Comparison of ENCODE assay signal across 8 cellular contexts in the genomic region with DNA sequence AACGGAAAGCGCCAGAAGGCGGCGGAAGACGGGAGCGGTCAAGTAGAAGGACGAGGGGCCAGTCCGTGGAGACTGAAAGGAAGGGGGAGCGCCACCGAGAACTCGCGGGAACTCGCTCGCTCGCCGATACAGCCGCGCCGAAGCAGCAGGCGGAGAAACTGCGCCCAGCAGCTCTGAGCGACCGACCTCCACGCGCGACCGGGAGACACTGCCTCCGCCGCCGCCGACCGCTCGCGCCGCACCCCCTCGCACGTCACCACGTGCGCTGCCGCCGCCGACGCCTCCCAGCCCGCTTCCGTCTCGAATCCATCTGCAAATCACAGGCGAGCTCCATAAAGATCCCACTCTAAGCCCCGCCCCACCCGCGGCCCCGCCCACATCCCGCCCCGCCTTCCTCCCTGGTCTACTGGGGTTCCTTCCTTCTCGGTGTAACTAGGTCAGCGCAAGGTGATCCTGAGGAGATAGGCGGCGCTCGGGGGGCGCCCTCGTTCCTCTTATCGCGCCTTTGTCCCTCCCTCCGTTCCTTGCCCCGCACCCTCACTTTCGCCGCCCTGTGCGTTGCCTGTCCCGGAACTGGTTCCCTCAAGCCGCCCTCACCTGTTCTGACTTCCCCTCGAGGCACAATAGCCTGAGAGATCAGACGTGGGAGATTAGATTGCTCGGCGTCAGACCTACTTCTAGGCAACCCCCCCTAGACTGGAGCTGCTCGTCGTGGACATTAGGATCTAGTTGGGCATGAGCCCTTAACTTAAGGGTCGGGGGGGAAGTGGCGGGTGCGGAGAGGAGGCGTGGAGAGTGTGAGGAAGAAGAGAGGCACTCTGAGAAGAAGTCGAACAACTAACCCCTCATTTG. TPM values are rescaled to one million over a fixed set of nuclear protein-coding genes. Genes with fewer than 3 reads are reported as not detected.
A peak's percentile ranks its signal among the peaks of the same experiment; 100 is the strongest.
DNase-seq lines count a peak whose midpoint lies in the region; ATAC-seq and TF ChIP-seq lines count a peak whose summit lies in the region.

Gene IVNS1ABP (minus strand): TSS at position 210 of the 852 bp plus-strand sequence. CDS start 7,750 bp downstream, outside the sequence.

- ATAC-seq in GM21576 (IDR thresholded peaks at IDR 0.05; ENCODE audit: unreplicated experiment), result peak; percentile 78

- H3K9ac ChIP-seq in mucosa of rectum (ENCODE audit: low read depth in 1 of 2, low read length in 2 of 2), result peak within 1 kb of the TSS; percentile 98 to 99

- no peaks in the 10 kb centered on the region for H3K36me3 ChIP-seq in mucosa of rectum (ENCODE audit: control insufficient read depth in 2 of 2, insufficient read depth in 2 of 2, low read length in 2 of 2)

- DNase-seq in DMS153 treated with DMSO at 0.1 percent for 48 hours (lab: John Stamatoyannopoulos, UW; ENCODE audit: unreplicated experiment), result peak; percentile 100
- peak; percentile 55 for DNase-seq in OCI-M2 (lab: John Stamatoyannopoulos, UW; ENCODE audit: unreplicated experiment)
- DNase-seq in activated T-cell treated with anti-CD3 and anti-CD28 coated beads for 48 hours (ENCODE audit: low read depth), result peak; percentile 90
- DNase-seq in epithelial cell of proximal tubule (ENCODE audit: low read depth), result peak; percentile 59
- DNase-seq in stimulated activated CD8-positive, alpha-beta memory T cell treated with anti-CD3 and anti-CD28 coated beads, Interleukin-4, amount 100 ng/mL, for 48 hours, result peak; percentile 90

- H3K27me3 ChIP-seq in mucosa of rectum (ENCODE audit: control insufficient read depth in 2 of 2, insufficient read depth in 2 of 2, low read length in 2 of 2), result no peaks in the 10 kb centered on the region

- peaks cover 14 to 30% of the 10 kb centered on the region in 2 donors for H3K4me1 ChIP-seq in mucosa of rectum (ENCODE audit: control insufficient read depth in 2 of 2, insufficient read depth in 2 of 2, low read length in 2 of 2)

- peak within 1 kb of the TSS; percentile 99 for H3K27ac ChIP-seq in mucosa of rectum (ENCODE audit: low read depth in 2 of 2, low read length in 2 of 2)

- TF ChIP-seq EP300 in Ishikawa (IDR thresholded peaks at IDR 0.05; ENCODE audit: borderline replicate concordance), result peak; percentile 8

- H3K4me3 ChIP-seq in epithelial cell of proximal tubule (ENCODE audit: low read depth, low read length) (peak within 1 kb of the TSS; percentile 91), mucosa of rectum (ENCODE audit: low read length in 2 of 2) (peak within 1 kb of the TSS; percentile 96 to 99)

- no peaks in the 10 kb centered on the region for H3K9me3 ChIP-seq in mucosa of rectum (ENCODE audit: control insufficient read depth in 2 of 2, low read length in 2 of 2)

- peak; percentile 36 for TF ChIP-seq CTCF in epithelial cell of proximal tubule (conservative IDR thresholded peaks at IDR 0.05; ENCODE audit: low read depth, low read length)

- peak; percentile 62 for TF ChIP-seq RAD21 in Ishikawa (IDR thresholded peaks at IDR 0.05; ENCODE audit: low read depth)

TF ChIP-seq in Ishikawa, 13 proteins besides CTCF, POLR2A, EP300 and RAD21:
- peak; percentile 77 for TF ChIP-seq USF1 (IDR thresholded peaks at IDR 0.05)
- peak; percentile 44; the same call in 1 of the 2 replicates for TF ChIP-seq TCF12 (IDR thresholded peaks at IDR 0.05; ENCODE audit: low read depth)
- peak; percentile 52; the same call in 1 of the 2 replicates for TF ChIP-seq CREB1 (IDR thresholded peaks at IDR 0.05; ENCODE audit: low read depth)
- no peak for TF ChIP-seq FOXM1 (IDR thresholded peaks at IDR 0.05; ENCODE audit: borderline replicate concordance, low read depth)
- TF ChIP-seq ZBTB7A (IDR thresholded peaks at IDR 0.05; ENCODE audit: low read depth), result no peak
- TF ChIP-seq MAX (IDR thresholded peaks at IDR 0.05), result peak; percentile 96
- TF ChIP-seq NFIC (IDR thresholded peaks at IDR 0.05), result no peak
- no peak for TF ChIP-seq TEAD4 (IDR thresholded peaks at IDR 0.05)
- TF ChIP-seq REST (IDR thresholded peaks at IDR 0.05; ENCODE audit: low read depth), result 0 out of 2 replicates have a peak, but pooled peaks have one; percentile 7
- peak; percentile 93 for TF ChIP-seq TAF1 (IDR thresholded peaks at IDR 0.05; ENCODE audit: low read depth)
- TF ChIP-seq EGR1 (IDR thresholded peaks at IDR 0.05), result no peak
- no peak for TF ChIP-seq YY1 (IDR thresholded peaks at IDR 0.05; ENCODE audit: low read depth)
- TF ChIP-seq CEBPB (IDR thresholded peaks at IDR 0.05), result no peak

RNA-seq across cellular contexts. Expression of gene IVNS1ABP, which starts in this region (rescaled TPM):
- total RNA-seq in epithelial cell of proximal tubule, result 56.5 and 75.6 TPM in 2 replicates

Comparison
In these comparisons a context has a peak if more than half of its experiments do, and no peak if none do; other contexts are left out.
1. Peak in every context shown above with its lines: DNase-seq, ATAC-seq, H3K4me3 ChIP-seq and H3K27ac ChIP-seq.